Comparison of ENCODE assay signal across 1 cellular context in the genomic region with DNA sequence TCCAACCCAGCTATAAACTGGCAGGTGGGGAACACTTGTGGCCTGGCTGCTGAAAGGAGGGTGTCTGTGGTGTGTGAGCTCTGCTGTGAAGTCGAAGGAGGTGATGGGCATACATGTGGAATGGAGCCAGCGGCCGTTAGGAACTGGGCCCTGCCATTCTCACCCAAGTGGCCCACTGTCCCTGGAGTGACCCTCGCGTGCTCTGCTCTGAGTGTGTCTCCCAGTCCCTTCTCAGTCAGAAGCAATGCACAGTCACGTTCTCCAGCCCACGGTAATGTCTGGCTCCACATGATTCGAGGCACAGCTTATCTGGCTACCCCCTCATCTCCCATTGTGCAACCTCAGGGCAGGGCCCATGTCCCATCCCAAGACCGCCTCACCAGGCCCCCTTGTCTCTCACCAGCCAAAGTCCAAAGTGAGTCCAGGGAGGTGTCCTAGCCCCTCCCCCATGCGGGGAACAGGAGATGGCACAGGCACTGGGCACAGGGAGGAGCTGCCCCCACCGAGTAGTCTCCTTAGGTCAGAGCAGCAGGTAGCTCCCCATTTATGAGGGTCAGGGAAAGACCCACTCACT.
TF ChIP-seq lines count a peak whose summit lies in the region.

No MANE protein-coding gene starts in this region.

TF ChIP-seq in HepG2, 621 proteins besides CTCF, POLR2A, EP300 and RAD21 (continued from another document):
- 0 out of 2 replicates have a peak, but pooled peaks have one; percentile 36 for TF ChIP-seq ZNF292 (CRISPR knock-in tag; IDR thresholded peaks at IDR 0.05; ENCODE audit: borderline replicate concordance, low read depth)
- TF ChIP-seq, protein P1, sequence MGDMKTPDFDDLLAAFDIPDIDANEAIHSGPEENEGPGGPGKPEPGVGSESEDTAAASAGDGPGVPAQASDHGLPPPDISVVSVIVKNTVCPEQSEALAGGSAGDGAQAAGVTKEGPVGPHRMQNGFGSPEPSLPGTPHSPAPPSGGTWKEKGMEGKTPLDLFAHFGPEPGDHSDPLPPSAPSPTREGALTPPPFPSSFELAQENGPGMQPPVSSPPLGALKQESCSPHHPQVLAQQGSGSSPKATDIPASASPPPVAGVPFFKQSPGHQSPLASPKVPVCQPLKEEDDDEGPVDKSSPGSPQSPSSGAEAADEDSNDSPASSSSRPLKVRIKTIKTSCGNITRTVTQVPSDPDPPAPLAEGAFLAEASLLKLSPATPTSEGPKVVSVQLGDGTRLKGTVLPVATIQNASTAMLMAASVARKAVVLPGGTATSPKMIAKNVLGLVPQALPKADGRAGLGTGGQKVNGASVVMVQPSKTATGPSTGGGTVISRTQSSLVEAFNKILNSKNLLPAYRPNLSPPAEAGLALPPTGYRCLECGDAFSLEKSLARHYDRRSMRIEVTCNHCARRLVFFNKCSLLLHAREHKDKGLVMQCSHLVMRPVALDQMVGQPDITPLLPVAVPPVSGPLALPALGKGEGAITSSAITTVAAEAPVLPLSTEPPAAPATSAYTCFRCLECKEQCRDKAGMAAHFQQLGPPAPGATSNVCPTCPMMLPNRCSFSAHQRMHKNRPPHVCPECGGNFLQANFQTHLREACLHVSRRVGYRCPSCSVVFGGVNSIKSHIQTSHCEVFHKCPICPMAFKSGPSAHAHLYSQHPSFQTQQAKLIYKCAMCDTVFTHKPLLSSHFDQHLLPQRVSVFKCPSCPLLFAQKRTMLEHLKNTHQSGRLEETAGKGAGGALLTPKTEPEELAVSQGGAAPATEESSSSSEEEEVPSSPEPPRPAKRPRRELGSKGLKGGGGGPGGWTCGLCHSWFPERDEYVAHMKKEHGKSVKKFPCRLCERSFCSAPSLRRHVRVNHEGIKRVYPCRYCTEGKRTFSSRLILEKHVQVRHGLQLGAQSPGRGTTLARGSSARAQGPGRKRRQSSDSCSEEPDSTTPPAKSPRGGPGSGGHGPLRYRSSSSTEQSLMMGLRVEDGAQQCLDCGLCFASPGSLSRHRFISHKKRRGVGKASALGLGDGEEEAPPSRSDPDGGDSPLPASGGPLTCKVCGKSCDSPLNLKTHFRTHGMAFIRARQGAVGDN (CRISPR knock-in tag; IDR thresholded peaks at IDR 0.05) = peak; percentile 77
- TF ChIP-seq, protein P2, sequence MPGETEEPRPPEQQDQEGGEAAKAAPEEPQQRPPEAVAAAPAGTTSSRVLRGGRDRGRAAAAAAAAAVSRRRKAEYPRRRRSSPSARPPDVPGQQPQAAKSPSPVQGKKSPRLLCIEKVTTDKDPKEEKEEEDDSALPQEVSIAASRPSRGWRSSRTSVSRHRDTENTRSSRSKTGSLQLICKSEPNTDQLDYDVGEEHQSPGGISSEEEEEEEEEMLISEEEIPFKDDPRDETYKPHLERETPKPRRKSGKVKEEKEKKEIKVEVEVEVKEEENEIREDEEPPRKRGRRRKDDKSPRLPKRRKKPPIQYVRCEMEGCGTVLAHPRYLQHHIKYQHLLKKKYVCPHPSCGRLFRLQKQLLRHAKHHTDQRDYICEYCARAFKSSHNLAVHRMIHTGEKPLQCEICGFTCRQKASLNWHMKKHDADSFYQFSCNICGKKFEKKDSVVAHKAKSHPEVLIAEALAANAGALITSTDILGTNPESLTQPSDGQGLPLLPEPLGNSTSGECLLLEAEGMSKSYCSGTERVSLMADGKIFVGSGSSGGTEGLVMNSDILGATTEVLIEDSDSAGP (CRISPR knock-in tag; IDR thresholded peaks at IDR 0.05; ENCODE audit: borderline replicate concordance) = peak; percentile 45; the same call in 1 of the 2 replicates
- TF ChIP-seq HNRNPL (IDR thresholded peaks at IDR 0.05; ENCODE audit: low read depth, low read length) = peak; percentile 49; the same call in 1 of the 2 replicates
- TF ChIP-seq ZNF558 (CRISPR knock-in tag; IDR thresholded peaks at IDR 0.05; ENCODE audit: borderline replicate concordance) = no peak
- TF ChIP-seq MBNL3 (CRISPR knock-in tag; conservative IDR thresholded peaks at IDR 0.05) = no peak
- TF ChIP-seq TBX2 (CRISPR knock-in tag; IDR thresholded peaks at IDR 0.05; ENCODE audit: borderline replicate concordance) = peak; percentile 35; the same call in 1 of the 2 replicates
- TF ChIP-seq YEATS4 (CRISPR knock-in tag; IDR thresholded peaks at IDR 0.05; ENCODE audit: borderline replicate concordance) = no peak
- TF ChIP-seq, protein P3, sequence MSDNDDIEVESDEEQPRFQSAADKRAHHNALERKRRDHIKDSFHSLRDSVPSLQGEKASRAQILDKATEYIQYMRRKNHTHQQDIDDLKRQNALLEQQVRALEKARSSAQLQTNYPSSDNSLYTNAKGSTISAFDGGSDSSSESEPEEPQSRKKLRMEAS (IDR thresholded peaks at IDR 0.05) = 0 out of 2 replicates have a peak, but pooled peaks have one; percentile 28
- no peak for TF ChIP-seq SNAPC2 (CRISPR knock-in tag; IDR thresholded peaks at IDR 0.05)
- 0 out of 2 replicates have a peak, but pooled peaks have one; percentile 12 for TF ChIP-seq ZBTB7A (CRISPR knock-in tag; IDR thresholded peaks at IDR 0.05)
- peak; percentile 38; the same call in 1 of the 2 replicates for TF ChIP-seq ZNF788 (CRISPR knock-in tag; IDR thresholded peaks at IDR 0.05; ENCODE audit: borderline replicate concordance)
